In the genomic region with DNA sequence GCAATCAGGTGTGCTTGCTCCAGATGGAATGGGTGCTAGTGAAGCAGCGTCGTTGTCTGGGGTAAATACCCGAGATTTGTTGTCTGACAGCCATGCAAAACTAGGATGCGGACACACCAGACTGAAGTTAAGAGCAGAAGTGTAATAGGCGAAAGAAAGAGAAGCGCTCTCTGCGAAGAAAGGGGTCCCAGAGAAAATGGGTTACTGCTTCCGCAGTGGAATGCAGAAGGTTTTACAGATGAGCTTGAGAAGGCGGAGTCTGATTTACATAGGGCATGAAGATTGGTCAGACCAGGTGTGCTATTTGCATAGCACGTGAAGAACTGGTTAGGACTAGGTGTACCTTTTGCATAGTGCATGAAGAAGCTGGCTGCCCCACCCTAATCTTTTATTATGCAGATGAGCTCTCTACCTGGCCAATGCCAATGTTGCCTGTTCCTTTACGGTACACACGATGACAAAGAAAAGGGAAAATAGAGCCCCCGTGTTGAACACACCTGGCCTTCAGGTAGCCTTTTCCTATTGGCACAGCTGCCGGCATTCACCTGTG, we compare ENCODE assay signal across 11 cellular contexts. TPM values are rescaled to one million over a fixed set of nuclear protein-coding genes. Genes with fewer than 3 reads are reported as not detected.
DNase-seq lines count a peak whose midpoint lies in the region; ATAC-seq and TF ChIP-seq lines count a peak whose summit lies in the region.
"Had no signal": no experiment of that assay in that cellular context is flagged by ENCODE, and none has a peak within 500 bp of the region (broad histone marks: within the 10 kb centered on the region; RNA-seq: fewer than 3 reads in every experiment).

No MANE protein-coding gene starts in this region.

- H3K27me3 Mint-ChIP-seq in CD4-positive, CD25-positive, alpha-beta regulatory T cell: no peaks in the 10 kb centered on the region
- peaks cover 1% of the 10 kb centered on the region for H3K27me3 Mint-ChIP-seq in endothelial cell (ENCODE audit: unreplicated experiment)
- H3K27me3 Mint-ChIP-seq: activated T-helper 17 cell treated with anti-CD3 and anti-CD28 coated beads, Interleukin-2, amount 50 U/mL, for 72 hours; B cell had no signal

- peaks cover 0 to 36% (median 19%) of the 10 kb centered on the region in 4 donors for H3K4me1 Mint-ChIP-seq in CD4-positive, CD25-positive, alpha-beta regulatory T cell
- H3K4me1 Mint-ChIP-seq in endothelial cell (ENCODE audit: unreplicated experiment): no peaks in the 10 kb centered on the region
- H3K4me1 Mint-ChIP-seq: activated T-helper 17 cell treated with anti-CD3 and anti-CD28 coated beads, Interleukin-2, amount 50 U/mL, for 72 hours had no signal

- H3K36me3 ChIP-seq in CD4-positive, CD25-positive, alpha-beta regulatory T cell (ENCODE audit: control insufficient read depth, insufficient read depth, low read length): no peaks in the 10 kb centered on the region
- no peaks in the 10 kb centered on the region for H3K36me3 ChIP-seq in RWPE2 (ENCODE audit: low read depth)
- H3K36me3 ChIP-seq in left lung: no peaks in the 10 kb centered on the region

- H3K27ac ChIP-seq in CD4-positive, CD25-positive, alpha-beta regulatory T cell (ENCODE audit: insufficient read depth, low read length, poor library complexity, severe bottlenecking): no peak overlapping the region
- H3K27ac ChIP-seq in RWPE2 (ENCODE audit: poor library complexity, severe bottlenecking): peak overlapping the region; percentile 24
- H3K27ac ChIP-seq in left lung: no peak overlapping the region

- H3K9me3 ChIP-seq in CD4-positive, CD25-positive, alpha-beta regulatory T cell (ENCODE audit: control insufficient read depth in 2 of 2, low read length in 2 of 2): no peaks in the 10 kb centered on the region
- no peaks in the 10 kb centered on the region for H3K9me3 ChIP-seq in RWPE2 (ENCODE audit: severe bottlenecking)
- H3K9me3 ChIP-seq in left lung: no peaks in the 10 kb centered on the region

- intact Hi-C loops in left lung (cut with DNase I): no loop called here

- peak in 1 of 2 donors; percentile 18 for ATAC-seq in CD4-positive, CD25-positive, alpha-beta regulatory T cell (ENCODE audit: low read depth in 2 of 2)
- peak; percentile 83 for ATAC-seq in RWPE2 (ENCODE audit: low read depth)
- ATAC-seq in left lung: peak; percentile 61
- ATAC-seq in GM19397 (IDR thresholded peaks at IDR 0.05; ENCODE audit: unreplicated experiment): no peak
- ATAC-seq: activated T-helper 17 cell treated with anti-CD3 and anti-CD28 coated beads, Interleukin-2, amount 50 U/mL, for 72 hours; left cardiac atrium had no signal

- peak in 2 of 3 donors; percentile 23 to 36 for DNase-seq in CD4-positive, CD25-positive, alpha-beta regulatory T cell
- DNase-seq in NCI-H1436 (lab: John Stamatoyannopoulos, UW) (peak; percentile 79), RWPE2 (ENCODE audit: low spot score) (no peak), left lung (peak in 1 of 2 donors; percentile 41), globus pallidus (ENCODE audit: low spot score) (no peak), endothelial cell (ENCODE audit: low spot score) (no peak), SHP77 (lab: John Stamatoyannopoulos, UW) (no peak)
- DNase-seq: left cardiac atrium had no signal

- peaks cover 0 to under 1% (median 0%) of the 10 kb centered on the region in 7 donors for H3K9me3 Mint-ChIP-seq in CD4-positive, CD25-positive, alpha-beta regulatory T cell
- no peaks in the 10 kb centered on the region for H3K9me3 Mint-ChIP-seq in endothelial cell (ENCODE audit: unreplicated experiment)
- H3K9me3 Mint-ChIP-seq: activated T-helper 17 cell treated with anti-CD3 and anti-CD28 coated beads, Interleukin-2, amount 50 U/mL, for 72 hours had no signal

- H3K4me3 ChIP-seq in CD4-positive, CD25-positive, alpha-beta regulatory T cell (ENCODE audit: low read depth, low read length): no peak overlapping the region
- H3K4me3 ChIP-seq in RWPE2 (ENCODE audit: severe bottlenecking): no peak overlapping the region
- H3K4me3 ChIP-seq in left lung: no peak overlapping the region

- peaks cover 3% of the 10 kb centered on the region for H3K4me1 ChIP-seq in CD4-positive, CD25-positive, alpha-beta regulatory T cell (ENCODE audit: control insufficient read depth, insufficient read depth, low read length, poor library complexity, severe bottlenecking)
- H3K4me1 ChIP-seq in RWPE2 (ENCODE audit: insufficient read depth, poor library complexity, severe bottlenecking) (peaks cover 23% of the 10 kb centered on the region), left lung (peaks cover 15 to 54% of the 10 kb centered on the region in 2 donors)

- H3K4me3 Mint-ChIP-seq in CD4-positive, CD25-positive, alpha-beta regulatory T cell: no peak overlapping the region
- H3K4me3 Mint-ChIP-seq in endothelial cell (ENCODE audit: unreplicated experiment): no peak overlapping the region
- H3K4me3 Mint-ChIP-seq: activated T-helper 17 cell treated with anti-CD3 and anti-CD28 coated beads, Interleukin-2, amount 50 U/mL, for 72 hours; B cell had no signal

- H3K27ac Mint-ChIP-seq in CD4-positive, CD25-positive, alpha-beta regulatory T cell: peak overlapping the region in 1 of 3 donors; percentile 47
- no peak overlapping the region for H3K27ac Mint-ChIP-seq in endothelial cell (ENCODE audit: unreplicated experiment)
- H3K27ac Mint-ChIP-seq: activated T-helper 17 cell treated with anti-CD3 and anti-CD28 coated beads, Interleukin-2, amount 50 U/mL, for 72 hours; B cell had no signal

- H3K27me3 ChIP-seq in CD4-positive, CD25-positive, alpha-beta regulatory T cell (ENCODE audit: control insufficient read depth, insufficient read depth, low read length): no peaks in the 10 kb centered on the region
- H3K27me3 ChIP-seq in RWPE2 (ENCODE audit: insufficient read depth, poor library complexity, severe bottlenecking): no peaks in the 10 kb centered on the region
- H3K27me3 ChIP-seq in left lung: no peaks in the 10 kb centered on the region

- no peaks in the 10 kb centered on the region for H3K36me3 Mint-ChIP-seq in CD4-positive, CD25-positive, alpha-beta regulatory T cell
- H3K36me3 Mint-ChIP-seq in endothelial cell (ENCODE audit: low read depth, unreplicated experiment): no peaks in the 10 kb centered on the region

- no peak for TF ChIP-seq CTCF in RWPE2 (IDR thresholded peaks at IDR 0.05; ENCODE audit: poor library complexity, severe bottlenecking)
- TF ChIP-seq CTCF in left lung (IDR thresholded peaks at IDR 0.05): no peak
- TF ChIP-seq CTCF in endothelial cell (IDR thresholded peaks at IDR 0.05; ENCODE audit: unreplicated experiment): no peak

RNA-seq across cellular contexts. Expression of a gene that starts 32.0 kb away (rescaled TPM):
- total RNA-seq in CD4-positive, CD25-positive, alpha-beta regulatory T cell: 27.5 TPM
- 10 to 100 TPM; 14.5 to 31.2 (median 23.8) TPM for polyA plus RNA-seq in CD4-positive, CD25-positive, alpha-beta regulatory T cell
- total RNA-seq in left lung (10 to 100 TPM; 21.1 to 21.4 TPM), endothelial cell (ENCODE audit: unreplicated experiment) (163 TPM)

RNA-seq across cellular contexts. Expression of a gene that starts 49.5 kb away (rescaled TPM):
- total RNA-seq in CD4-positive, CD25-positive, alpha-beta regulatory T cell: 281 TPM
- polyA plus RNA-seq in CD4-positive, CD25-positive, alpha-beta regulatory T cell: 100 to 1,000 TPM; 628 to 696 (median 645) TPM
- total RNA-seq in left lung (100 to 1,000 TPM; 125 to 277 TPM), endothelial cell (ENCODE audit: unreplicated experiment) (70.9 TPM)

Comparison
In these comparisons a context has a peak if more than half of its experiments do, and no peak if none do; other contexts are left out.
1. DNase-seq: peak in CD4-positive, CD25-positive, alpha-beta regulatory T cell (2 of 3) and NCI-H1436 (single experiment); none in RWPE2 (single experiment), globus pallidus (single experiment), endothelial cell (single experiment) and SHP77 (0 of 2).